33 cellular contexts compared by ENCODE assay signal in genomic region chr3:49628249-49628648, GRCh38.
"Had no signal": no experiment of that assay in that cellular context is flagged by ENCODE, and none has a peak within 500 bp of the region (broad histone marks: within the 10 kb centered on the region; RNA-seq: fewer than 3 reads in every experiment).

No MANE protein-coding gene starts in this region.

- H3K9me3 ChIP-seq: adrenal gland, body of pancreas had no signal

- H3K27me3 ChIP-seq: adrenal gland, body of pancreas, brain microvascular endothelial cell, breast epithelium had no signal

- FAIRE-seq: astrocyte, TTC549 had no signal

- H3K36me3 ChIP-seq: adrenal gland, brain microvascular endothelial cell, breast epithelium had no signal

- ATAC-seq: activated CD8-positive, alpha-beta T cell treated with anti-CD3 and anti-CD28 coated beads for 36 hours; activated naive CD4-positive, alpha-beta T cell treated with anti-CD3 and anti-CD28 coated beads, Interleukin-2, amount 50 U/mL, for 72 hours; activated T-cell treated with anti-CD3 and anti-CD28 coated beads, Interleukin-2, amount 50 U/mL, for 4 hours; activated T-cell treated with anti-CD3 and anti-CD28 coated beads, Interleukin-2, amount 50 U/mL, for 72 hours; activated T-helper 17 cell treated with anti-CD3 and anti-CD28 coated beads, Interleukin-2, amount 50 U/mL, for 72 hours; body of pancreas had no signal

- DNase-seq: activated B cell treated with CpG ODN at 0.5 μM for 24 hours; activated CD4-positive, alpha-beta memory T cell treated with anti-CD3 and anti-CD28 coated beads for 36 hours; activated CD4-positive, alpha-beta T cell treated with anti-CD3 and anti-CD28 coated beads for 4 hours; activated CD4-positive, alpha-beta T cell treated with anti-CD3 and anti-CD28 coated beads, Interleukin-2, amount 10 ng/mL, durations not matched to agents 24 days and 14 days; activated CD4-positive, alpha-beta T cell treated with anti-CD3 and anti-CD28 coated beads, Interleukin-2, amount 50 U/mL, for 1 hour; activated CD4-positive, alpha-beta T cell treated with anti-CD3 and anti-CD28 coated beads, Interleukin-2, amount 50 U/mL, for 4 hours; activated CD4-positive, CD25-positive, alpha-beta regulatory T cell treated with anti-CD3 and anti-CD28 coated beads, Interleukin-2, amount 50 U/mL, for 72 hours; activated CD8-positive, alpha-beta memory T cell treated with anti-CD3 and anti-CD28 coated beads, Interleukin-2, amount 50 U/mL, for 4 hours; activated CD8-positive, alpha-beta T cell treated with anti-CD3 and anti-CD28 coated beads for 36 hours; activated effector memory CD4-positive, alpha-beta T cell treated with anti-CD3 and anti-CD28 coated beads, Interleukin-2, amount 50 U/mL, for 16 hours; activated gamma-delta T cell treated with Interleukin-2 at 50 U/mL for 16 hours; activated naive CD4-positive, alpha-beta T cell; activated naive CD4-positive, alpha-beta T cell treated with anti-CD3 and anti-CD28 coated beads for 36 hours; activated naive CD4-positive, alpha-beta T cell treated with anti-CD3 and anti-CD28 coated beads, Interleukin-2, amount 50 U/mL, for 16 hours; activated naive CD8-positive, alpha-beta T cell treated with anti-CD3 and anti-CD28 coated beads for 36 hours; activated T-cell treated with anti-CD3 and anti-CD28 coated beads for 4 hours; activated T-cell treated with anti-CD3 and anti-CD28 coated beads, Interleukin-2, amount 50 U/mL, for 1 hour; activated T-cell treated with anti-CD3 and anti-CD28 coated beads, Interleukin-2, amount 50 U/mL, for 4 hours; activated T-cell treated with anti-CD3 and anti-CD28 coated beads, Interleukin-2, amount 50 U/mL, for 72 hours; adrenal gland; amniotic stem cell; body of pancreas; brain microvascular endothelial cell; central memory CD4-positive, alpha-beta T cell; T-helper 1 cell; T-helper 2 cell; T-helper 9 cell had no signal

- H3K4me3 ChIP-seq: adrenal gland, body of pancreas, breast epithelium had no signal

- H3K4me1 ChIP-seq: adrenal gland, body of pancreas, breast epithelium had no signal

- H3K27ac ChIP-seq: adrenal gland, body of pancreas, brain microvascular endothelial cell, breast epithelium, VCaP had no signal
